8 cellular contexts compared by ENCODE assay signal in genomic region chr15:31264534-31265089, GRCh38.
DNase-seq lines count a peak whose midpoint lies in the region; ATAC-seq and TF ChIP-seq lines count a peak whose summit lies in the region.

No MANE protein-coding gene starts in this region.

- peak overlapping the region in 1 of 2 donors; percentile 60 for H3K9ac ChIP-seq in liver (ENCODE audit: low read depth in 1 of 2, low read length in 2 of 2)

- DNase-seq in activated naive CD8-positive, alpha-beta T cell treated with anti-CD3 and anti-CD28 coated beads for 36 hours, result no peak
- DNase-seq in activated naive CD8-positive, alpha-beta T cell treated with anti-CD3 and anti-CD28 coated beads, Interleukin-2, amount 50 U/mL, for 24 hours, result no peak
- DNase-seq in activated T-cell treated with anti-CD3 and anti-CD28 coated beads, Interleukin-2, amount 50 U/mL, for 48 hours, result peak; percentile 23 to 24
- no peak for DNase-seq in thyroid gland

- H3K4me3 ChIP-seq in liver (ENCODE audit: low read depth in 1 of 3, low read length in 3 of 3) (no peak overlapping the region), thyroid gland (replicated peaks in 1 of 3) (no peak overlapping the region)

- intact Hi-C loops in thyroid gland (cut with DNase I), result loop anchor here (5.0 kb wide), 1 partner anchor 47 kb away; no protein-coding TSS in a partner anchor

- no peaks in the 10 kb centered on the region for H3K36me3 ChIP-seq in liver (ENCODE audit: control insufficient read depth in 4 of 4, insufficient read depth in 3 of 4, low read depth in 1 of 4, low read length in 3 of 4)
- H3K36me3 ChIP-seq in thyroid gland, result no peaks in the 10 kb centered on the region

- TF ChIP-seq CTCF in liver (IDR thresholded peaks at IDR 0.05; ENCODE audit: low read depth, low read length, missing input control), result no peak
- TF ChIP-seq CTCF in thyroid gland (IDR thresholded peaks at IDR 0.05), result no peak

- H3K27ac Mint-ChIP-seq in activated naive CD8-positive, alpha-beta T cell treated with anti-CD3 and anti-CD28 coated beads for 36 hours, result peak overlapping the region; percentile 44
- no peak overlapping the region for H3K27ac Mint-ChIP-seq in activated naive CD8-positive, alpha-beta T cell treated with anti-CD3 and anti-CD28 coated beads, Interleukin-2, amount 50 U/mL, for 24 hours

- no peaks in the 10 kb centered on the region for H3K9me3 Mint-ChIP-seq in activated naive CD8-positive, alpha-beta T cell treated with anti-CD3 and anti-CD28 coated beads for 36 hours
- H3K9me3 Mint-ChIP-seq in activated naive CD8-positive, alpha-beta T cell treated with anti-CD3 and anti-CD28 coated beads, Interleukin-2, amount 50 U/mL, for 24 hours, result no peaks in the 10 kb centered on the region

- H3K27me3 ChIP-seq in liver (ENCODE audit: control insufficient read depth in 4 of 4, insufficient read depth in 4 of 4, low read length in 3 of 4), result no peaks in the 10 kb centered on the region
- H3K27me3 ChIP-seq in thyroid gland, result no peaks in the 10 kb centered on the region

- 73% methylated on average over 6 of the region's 6 CpGs for WGBS in liver
- 86 to 89% methylated on average over 6 of the region's 6 CpGs for WGBS in thyroid gland, 2 donors

- peak overlapping the region; percentile 89 to 97 for H3K27ac ChIP-seq in liver (ENCODE audit: low read depth in 1 of 2, low read length in 2 of 2)
- H3K27ac ChIP-seq in thyroid gland, result peak overlapping the region; percentile 67 to 82 (median 79)

- no peak for TF ChIP-seq RAD21 in liver (IDR thresholded peaks at IDR 0.05)

- peaks cover 8% of the 10 kb centered on the region for H3K27me3 Mint-ChIP-seq in activated naive CD8-positive, alpha-beta T cell treated with anti-CD3 and anti-CD28 coated beads for 36 hours
- peaks cover 3% of the 10 kb centered on the region for H3K27me3 Mint-ChIP-seq in activated naive CD8-positive, alpha-beta T cell treated with anti-CD3 and anti-CD28 coated beads, Interleukin-2, amount 50 U/mL, for 24 hours

- no peaks in the 10 kb centered on the region for H3K36me3 Mint-ChIP-seq in activated naive CD8-positive, alpha-beta T cell treated with anti-CD3 and anti-CD28 coated beads for 36 hours
- H3K36me3 Mint-ChIP-seq in activated naive CD8-positive, alpha-beta T cell treated with anti-CD3 and anti-CD28 coated beads, Interleukin-2, amount 50 U/mL, for 24 hours (ENCODE audit: low read depth), result no peaks in the 10 kb centered on the region

- no peak overlapping the region for H3K4me3 Mint-ChIP-seq in activated naive CD8-positive, alpha-beta T cell treated with anti-CD3 and anti-CD28 coated beads for 36 hours
- H3K4me3 Mint-ChIP-seq in activated naive CD8-positive, alpha-beta T cell treated with anti-CD3 and anti-CD28 coated beads, Interleukin-2, amount 50 U/mL, for 24 hours, result no peak overlapping the region

- H3K4me1 ChIP-seq in liver (ENCODE audit: control insufficient read depth in 4 of 4, insufficient read depth in 4 of 4, low read length in 3 of 4) (peaks cover 27 to 37% (median 31%) of the 10 kb centered on the region in 4 donors), thyroid gland (peaks cover 32 to 73% of the 10 kb centered on the region in 2 donors)

- no peak for TF ChIP-seq POLR2A in thyroid gland (IDR thresholded peaks at IDR 0.05)

- H3K9me3 ChIP-seq in liver (ENCODE audit: control insufficient read depth in 4 of 4, low read length in 3 of 4) (no peaks in the 10 kb centered on the region), thyroid gland (no peaks in the 10 kb centered on the region)

- ATAC-seq in activated naive CD8-positive, alpha-beta T cell treated with anti-CD3 and anti-CD28 coated beads, Interleukin-2, amount 50 U/mL, for 24 hours, result no peak
- ATAC-seq in HG03520 (IDR thresholded peaks at IDR 0.05; ENCODE audit: unreplicated experiment) (no peak), GM18502 (IDR thresholded peaks at IDR 0.05; ENCODE audit: poor library complexity, unreplicated experiment) (no peak), GM19023 (IDR thresholded peaks at IDR 0.05; ENCODE audit: unreplicated experiment) (no peak)

- peaks cover 64% of the 10 kb centered on the region for H3K4me1 Mint-ChIP-seq in activated naive CD8-positive, alpha-beta T cell treated with anti-CD3 and anti-CD28 coated beads for 36 hours
- H3K4me1 Mint-ChIP-seq in activated naive CD8-positive, alpha-beta T cell treated with anti-CD3 and anti-CD28 coated beads, Interleukin-2, amount 50 U/mL, for 24 hours, result peaks cover 67% of the 10 kb centered on the region

TF ChIP-seq in liver, 16 proteins besides CTCF, POLR2A, EP300 and RAD21:
- no peak for TF ChIP-seq EGR1 (IDR thresholded peaks at IDR 0.05; ENCODE audit: low read depth in 2 of 2)
- TF ChIP-seq ATF3 (IDR thresholded peaks at IDR 0.05), result no peak
- TF ChIP-seq ZBTB33 (IDR thresholded peaks at IDR 0.05), result no peak
- TF ChIP-seq RXRA (IDR thresholded peaks at IDR 0.05), result no peak
- no peak for TF ChIP-seq GABPA (IDR thresholded peaks at IDR 0.05 in 1 of 2, conservative IDR thresholded peaks at IDR 0.05 in 1 of 2)
- TF ChIP-seq REST (IDR thresholded peaks at IDR 0.05), result no peak
- no peak for TF ChIP-seq NR2F2 (IDR thresholded peaks at IDR 0.05)
- TF ChIP-seq FOXA1 (IDR thresholded peaks at IDR 0.05), result no peak
- no peak for TF ChIP-seq HNF4A (conservative IDR thresholded peaks at IDR 0.05)
- no peak for TF ChIP-seq MAX (IDR thresholded peaks at IDR 0.05)
- no peak for TF ChIP-seq FOXA2 (IDR thresholded peaks at IDR 0.05)
- TF ChIP-seq HNF4G (IDR thresholded peaks at IDR 0.05), result no peak
- TF ChIP-seq YY1 (IDR thresholded peaks at IDR 0.05), result no peak
- no peak for TF ChIP-seq TAF1 (conservative IDR thresholded peaks at IDR 0.05)
- no peak for TF ChIP-seq JUND (IDR thresholded peaks at IDR 0.05)

Comparison
In these comparisons a context has a peak if more than half of its experiments do, and no peak if none do; other contexts are left out.
1. DNase-seq: peak in activated T-cell treated with anti-CD3 and anti-CD28 coated beads, Interleukin-2, amount 50 U/mL, for 48 hours (2 of 2); none in activated naive CD8-positive, alpha-beta T cell treated with anti-CD3 and anti-CD28 coated beads for 36 hours (single experiment), activated naive CD8-positive, alpha-beta T cell treated with anti-CD3 and anti-CD28 coated beads, Interleukin-2, amount 50 U/mL, for 24 hours (single experiment) and thyroid gland (0 of 2).